ENCODE assay signal across 13 cellular contexts in the genomic region with DNA sequence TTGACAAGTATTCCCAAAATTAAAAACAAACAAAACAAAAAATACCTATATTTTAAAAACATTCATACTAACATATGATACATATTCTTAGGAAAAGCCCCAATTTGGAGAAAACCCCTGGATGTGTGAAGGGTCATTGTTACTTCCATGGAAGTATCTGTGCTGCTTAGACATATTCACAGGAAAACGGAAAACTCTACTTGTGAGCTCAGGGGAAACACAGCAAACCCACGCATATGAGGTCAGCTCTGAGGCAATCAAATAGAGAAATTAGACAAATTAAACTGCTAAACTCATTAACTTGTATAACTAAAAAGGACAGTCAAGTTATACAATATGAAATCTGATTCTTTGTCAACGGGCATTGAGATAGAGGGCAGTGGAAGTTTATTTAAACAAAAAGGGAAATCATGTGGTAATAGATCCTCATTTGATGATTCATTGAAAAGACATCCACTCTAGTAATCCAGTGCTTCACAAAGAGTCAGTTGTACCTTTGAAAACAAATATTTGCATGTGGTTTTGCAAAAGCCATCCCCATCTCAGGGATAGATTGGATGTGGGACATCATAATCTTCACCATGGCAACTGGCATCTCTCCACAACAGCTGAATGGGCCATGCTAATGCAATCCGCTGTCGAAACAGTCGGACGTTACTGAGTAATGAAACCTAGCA.
DNase-seq lines count a peak whose midpoint lies in the region; ATAC-seq and TF ChIP-seq lines count a peak whose summit lies in the region.
"Had no signal": no experiment of that assay in that cellular context is flagged by ENCODE, and none has a peak within 500 bp of the region (broad histone marks: within the 10 kb centered on the region; RNA-seq: fewer than 3 reads in every experiment).

No MANE protein-coding gene starts in this region.

- TF ChIP-seq CTCF in AG10803 (conservative IDR thresholded peaks at IDR 0.05; ENCODE audit: low read length) (no peak), GM13976 (IDR thresholded peaks at IDR 0.05; ENCODE audit: borderline replicate concordance, control extremely low read depth, extremely low read depth, insufficient read depth, missing control alignments) (no peak)

- DNase-seq in AG10803 (ENCODE audit: low read depth): peak; percentile 15
- peak; percentile 74 for DNase-seq in NCI-H1436 (lab: John Stamatoyannopoulos, UW)
- peak; percentile 47 for DNase-seq in SJSA1 (ENCODE audit: low read depth in 1 of 2, low spot score in 2 of 2)
- peak; percentile 0 for DNase-seq in hepatic stellate cell (ENCODE audit: low spot score)
- DNase-seq in mucosa of gallbladder (ENCODE audit: low spot score): no peak
- no peak for DNase-seq in GM13976 (ENCODE audit: low spot score)
- DNase-seq in Kasumi-1 (lab: John Stamatoyannopoulos, UW): no peak
- DNase-seq: activated CD4-positive, alpha-beta T cell treated with anti-CD3 and anti-CD28 coated beads, Interleukin-2, amount 50 U/mL, for 1 hour; MV-4-11 had no signal

- H3K4me1 ChIP-seq in SJSA1 (replicated peaks): peaks cover 7% of the 10 kb centered on the region
- H3K4me1 ChIP-seq: breast epithelium had no signal

- H3K27me3 ChIP-seq in SJSA1 (replicated peaks): peaks cover 8% of the 10 kb centered on the region; the same call in 1 of the 2 replicates
- H3K27me3 ChIP-seq: BLaER1, breast epithelium had no signal

- H3K27ac ChIP-seq in SJSA1: no peak overlapping the region
- H3K27ac ChIP-seq: BLaER1, breast epithelium, skin epidermis had no signal

- H3K4me3 ChIP-seq in AG10803 (ENCODE audit: low read length) (no peak overlapping the region), SJSA1 (no peak overlapping the region)
- H3K4me3 ChIP-seq: BLaER1, breast epithelium, skin epidermis had no signal

- in situ Hi-C loops in GM13976 (cut with MboI; ENCODE audit: low sequenced_read_pairs, unreplicated experiment): no loop called here

- H3K36me3 ChIP-seq in SJSA1: no peaks in the 10 kb centered on the region
- H3K36me3 ChIP-seq: BLaER1 had no signal

- ATAC-seq in HG03469 (IDR thresholded peaks at IDR 0.05; ENCODE audit: unreplicated experiment): no peak

- no peaks in the 10 kb centered on the region for H3K9me3 ChIP-seq in SJSA1 (replicated peaks)
- H3K9me3 ChIP-seq: BLaER1, breast epithelium had no signal

Comparison
In these comparisons a context has a peak if more than half of its experiments do, and no peak if none do; other contexts are left out.
1. DNase-seq: peak in AG10803 (single experiment), NCI-H1436 (single experiment), SJSA1 (2 of 2) and hepatic stellate cell (single experiment); none in mucosa of gallbladder (single experiment), GM13976 (single experiment) and Kasumi-1 (0 of 2).